In the genomic region with DNA sequence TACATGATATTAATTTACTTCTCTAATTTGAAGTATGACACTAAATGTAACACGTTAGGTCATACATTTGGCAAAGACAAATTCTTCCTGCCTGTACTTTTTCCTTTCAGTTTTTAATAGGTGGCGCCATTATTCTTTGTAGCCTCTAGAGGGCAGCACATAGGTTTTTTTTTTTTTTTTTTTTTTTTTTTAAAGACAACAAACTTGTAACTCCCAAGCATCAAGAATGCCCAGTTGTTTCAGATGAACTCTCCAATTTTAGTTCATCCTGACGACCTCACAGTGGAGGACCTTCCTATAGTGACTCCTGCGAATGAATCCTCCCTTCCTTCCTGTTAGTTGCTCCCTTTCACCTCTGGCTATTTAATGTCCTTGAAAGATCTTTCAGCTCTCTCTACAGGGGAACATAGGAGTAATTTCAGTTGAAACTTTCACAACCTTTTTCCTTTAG, we compare ENCODE assay signal across 8 cellular contexts.
DNase-seq lines count a peak whose midpoint lies in the region; ATAC-seq, FAIRE-seq and TF ChIP-seq lines count a peak whose summit lies in the region.

No MANE protein-coding gene starts in this region.

- CTCF ChIA-PET in K562 (lab: Yijun Ruan, JAX; ENCODE audit: low intra/inter-chr PET ratio) = no interaction called here

- no peaks in the 10 kb centered on the region for H3K27me3 ChIP-seq in K562 (ENCODE audit: control insufficient read depth in 2 of 2, insufficient read depth in 2 of 2, low read length in 2 of 2)
- H3K27me3 ChIP-seq in suprapubic skin = no peaks in the 10 kb centered on the region

- no peak overlapping the region for H3K9ac ChIP-seq in K562 (ENCODE audit: insufficient read depth in 1 of 2, low read depth in 2 of 2, low read length in 2 of 2)

- H3K36me3 ChIP-seq in K562 (ENCODE audit: control insufficient read depth, insufficient read depth, low read length) = no peaks in the 10 kb centered on the region
- no peaks in the 10 kb centered on the region for H3K36me3 ChIP-seq in suprapubic skin

- no peak overlapping the region for H3K27ac ChIP-seq in K562 (ENCODE audit: extremely low read depth, low read depth, low read length)
- H3K27ac ChIP-seq in suprapubic skin = no peak overlapping the region

- peak; percentile 54 for FAIRE-seq in K562 (lab: Jason Lieb, UNC)

- peak overlapping the region; percentile 30 for H2AFZ ChIP-seq in K562 (ENCODE audit: low read depth, low read length)

- POLR2A ChIA-PET in K562 (lab: Yijun Ruan, JAX) = no interaction called here

- no peaks in the 10 kb centered on the region for H4K20me1 ChIP-seq in K562 (replicated peaks; ENCODE audit: control insufficient read depth, insufficient read depth, low read length)

- 0% methylated on average over 4 of the region's 4 CpGs for WGBS in K562 (ENCODE audit: insufficient coverage, low coverage, missing lambda C conversion rate)
- WGBS in suprapubic skin = 3% methylated on average over 4 of the region's 4 CpGs

- intact Hi-C loops in K562 (cut with micrococcal nuclease) = loop anchor here (5.0 kb wide), 1 partner anchor 1311 kb away; no protein-coding TSS in a partner anchor

- no peak for TF ChIP-seq POLR2A in K562 (conservative IDR thresholded peaks at IDR 0.05)
- no peak for TF ChIP-seq POLR2A in suprapubic skin (IDR thresholded peaks at IDR 0.05)

- peak; percentile 55 for ATAC-seq in GM21576 (IDR thresholded peaks at IDR 0.05; ENCODE audit: unreplicated experiment)
- ATAC-seq in K562 = peak; percentile 43; the same call in 1 of the 3 replicates
- no peak for ATAC-seq in HG02884 (IDR thresholded peaks at IDR 0.05; ENCODE audit: unreplicated experiment)

- DNase-seq in DMS 273 treated with DMSO at 0.1 percent for 48 hours (lab: John Stamatoyannopoulos, UW) (peak; percentile 20), NCI-H526 (lab: John Stamatoyannopoulos, UW) (peak; percentile 20 to 31), K562 (ENCODE audit: extremely low read depth in 1 of 4, low spot score in 3 of 4) (peak; percentile 12 to 41 (median 32)), iPS-NIHi11 (ENCODE audit: low spot score) (peak; percentile 58), suprapubic skin (ENCODE audit: low spot score in 2 of 2) (no peak), middle frontal gyrus (ENCODE audit: extremely low spot score, low spot score) (no peak)

- in situ Hi-C loops in K562 (cut with MboI) = loop anchor here (25.0 kb wide), 1 partner anchor 1306 kb away; no protein-coding TSS in a partner anchor

- H3K4me1 ChIP-seq in K562 (replicated peaks in 1 of 2; ENCODE audit: control insufficient read depth in 2 of 2, insufficient read depth in 2 of 2, low read length in 2 of 2) (no peaks in the 10 kb centered on the region), suprapubic skin (peaks cover 5% of the 10 kb centered on the region)

- no peak; a peak in 1 of 4 replicates for TF ChIP-seq RAD21 in K562 (CRISPR knock-in tag; conservative IDR thresholded peaks at IDR 0.05 in 1 of 2, IDR thresholded peaks at IDR 0.05 in 1 of 2)

- H3K4me2 ChIP-seq in K562 (ENCODE audit: insufficient read depth, low read length) = no peak overlapping the region

- H3K9me1 ChIP-seq in K562 (ENCODE audit: control insufficient read depth, insufficient read depth, low read length) = no peaks in the 10 kb centered on the region

- H3K4me3 ChIP-seq in K562 (no peak overlapping the region), suprapubic skin (no peak overlapping the region)

- H3K9me3 ChIP-seq in K562 (replicated peaks; ENCODE audit: control insufficient read depth, insufficient read depth, low read depth, low read length) (no peaks in the 10 kb centered on the region), suprapubic skin (no peaks in the 10 kb centered on the region)

- no peaks in the 10 kb centered on the region for H3K79me2 ChIP-seq in K562 (ENCODE audit: control insufficient read depth, insufficient read depth, low read length)

- no peak for TF ChIP-seq EP300 in K562 (IDR thresholded peaks at IDR 0.05; ENCODE audit: low read length)
- no peak for TF ChIP-seq EP300 in suprapubic skin (IDR thresholded peaks at IDR 0.05)

- TF ChIP-seq CTCF in K562 (IDR thresholded peaks at IDR 0.05 in 2 of 3, conservative IDR thresholded peaks at IDR 0.05 in 1 of 3; ENCODE audit: insufficient read depth in 2 of 3, low read depth in 1 of 3, low read length in 3 of 3) (peak; percentile 36 to 70 (median 45); a peak in 3 of 6 replicates), suprapubic skin (IDR thresholded peaks at IDR 0.05) (peak; percentile 29 to 47)

- BruUV-seq in K562 (replicated peaks; lab: Mats Ljungman, UMichigan) = no TSS peak

TF ChIP-seq in K562, 482 proteins besides CTCF, POLR2A, EP300 and RAD21:
- no peak for TF ChIP-seq ILF3 (IDR thresholded peaks at IDR 0.05; ENCODE audit: borderline replicate concordance)
- peak; percentile 97 for TF ChIP-seq ZNF384 (IDR thresholded peaks at IDR 0.05; ENCODE audit: low read depth, low read length)
- TF ChIP-seq, protein P1, sequence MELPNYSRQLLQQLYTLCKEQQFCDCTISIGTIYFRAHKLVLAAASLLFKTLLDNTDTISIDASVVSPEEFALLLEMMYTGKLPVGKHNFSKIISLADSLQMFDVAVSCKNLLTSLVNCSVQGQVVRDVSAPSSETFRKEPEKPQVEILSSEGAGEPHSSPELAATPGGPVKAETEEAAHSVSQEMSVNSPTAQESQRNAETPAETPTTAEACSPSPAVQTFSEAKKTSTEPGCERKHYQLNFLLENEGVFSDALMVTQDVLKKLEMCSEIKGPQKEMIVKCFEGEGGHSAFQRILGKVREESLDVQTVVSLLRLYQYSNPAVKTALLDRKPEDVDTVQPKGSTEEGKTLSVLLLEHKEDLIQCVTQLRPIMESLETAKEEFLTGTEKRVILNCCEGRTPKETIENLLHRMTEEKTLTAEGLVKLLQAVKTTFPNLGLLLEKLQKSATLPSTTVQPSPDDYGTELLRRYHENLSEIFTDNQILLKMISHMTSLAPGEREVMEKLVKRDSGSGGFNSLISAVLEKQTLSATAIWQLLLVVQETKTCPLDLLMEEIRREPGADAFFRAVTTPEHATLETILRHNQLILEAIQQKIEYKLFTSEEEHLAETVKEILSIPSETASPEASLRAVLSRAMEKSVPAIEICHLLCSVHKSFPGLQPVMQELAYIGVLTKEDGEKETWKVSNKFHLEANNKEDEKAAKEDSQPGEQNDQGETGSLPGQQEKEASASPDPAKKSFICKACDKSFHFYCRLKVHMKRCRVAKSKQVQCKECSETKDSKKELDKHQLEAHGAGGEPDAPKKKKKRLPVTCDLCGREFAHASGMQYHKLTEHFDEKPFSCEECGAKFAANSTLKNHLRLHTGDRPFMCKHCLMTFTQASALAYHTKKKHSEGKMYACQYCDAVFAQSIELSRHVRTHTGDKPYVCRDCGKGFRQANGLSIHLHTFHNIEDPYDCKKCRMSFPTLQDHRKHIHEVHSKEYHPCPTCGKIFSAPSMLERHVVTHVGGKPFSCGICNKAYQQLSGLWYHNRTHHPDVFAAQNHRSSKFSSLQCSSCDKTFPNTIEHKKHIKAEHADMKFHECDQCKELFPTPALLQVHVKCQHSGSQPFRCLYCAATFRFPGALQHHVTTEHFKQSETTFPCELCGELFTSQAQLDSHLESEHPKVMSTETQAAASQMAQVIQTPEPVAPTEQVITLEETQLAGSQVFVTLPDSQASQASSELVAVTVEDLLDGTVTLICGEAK (IDR thresholded peaks at IDR 0.05) = 0 out of 2 replicates have a peak, but pooled peaks have one; percentile 32
- TF ChIP-seq, protein P1 (CRISPR knock-in tag; IDR thresholded peaks at IDR 0.05) = no peak
- TF ChIP-seq ELF4 (CRISPR knock-in tag; IDR thresholded peaks at IDR 0.05) = no peak

Comparison
In these comparisons a context has a peak if more than half of its experiments do, and no peak if none do; other contexts are left out.
1. DNase-seq: peak in DMS 273 treated with DMSO at 0.1 percent for 48 hours (single experiment), NCI-H526 (2 of 2), K562 (4 of 4) and iPS-NIHi11 (single experiment); none in suprapubic skin (0 of 2) and middle frontal gyrus (single experiment).